Comparison of ENCODE assay signal across 9 cellular contexts in the genomic region with DNA sequence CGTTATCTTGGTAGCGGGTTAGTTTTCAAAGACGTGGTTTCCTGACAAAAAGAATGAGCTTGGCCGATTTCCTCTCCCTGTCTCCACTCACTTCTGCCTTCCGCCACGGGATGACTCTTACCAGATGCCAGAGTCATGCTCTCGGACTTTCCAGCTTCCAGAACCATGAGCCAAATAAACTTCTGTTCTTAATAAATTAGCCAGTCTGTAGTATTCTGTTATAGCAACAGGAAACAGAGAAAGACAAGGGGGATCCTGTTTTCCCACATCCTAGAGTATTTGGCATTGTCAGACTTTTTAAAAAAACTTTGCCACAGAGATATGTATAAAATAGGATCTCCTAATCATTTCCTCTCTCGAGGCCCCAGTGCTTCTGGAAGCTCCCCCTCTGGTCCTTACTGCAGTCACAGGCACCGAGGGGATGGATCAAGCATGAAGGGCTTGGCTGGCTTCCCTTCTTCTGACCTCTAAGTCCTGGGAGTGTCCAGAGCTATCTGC.
DNase-seq lines count a peak whose midpoint lies in the region; ATAC-seq and TF ChIP-seq lines count a peak whose summit lies in the region.
"Had no signal": no experiment of that assay in that cellular context is flagged by ENCODE, and none has a peak within 500 bp of the region (broad histone marks: within the 10 kb centered on the region; RNA-seq: fewer than 3 reads in every experiment).

No MANE protein-coding gene starts in this region.

- H3K4me1 ChIP-seq in left lung (peaks cover 24 to 76% of the 10 kb centered on the region in 2 donors), spleen (peaks cover 33 to 95% (median 67%) of the 10 kb centered on the region in 6 donors)

- ATAC-seq in left lung (no peak), HG03108 (IDR thresholded peaks at IDR 0.05; ENCODE audit: unreplicated experiment) (no peak)

- TF ChIP-seq POLR2A in spleen (IDR thresholded peaks at IDR 0.05): no peak

- H3K36me3 ChIP-seq in left lung: peaks cover 0 to 3% of the 10 kb centered on the region in 2 donors
- peaks cover 0 to 13% (median 0%) of the 10 kb centered on the region in 6 donors for H3K36me3 ChIP-seq in spleen

- TF ChIP-seq CTCF in left lung (IDR thresholded peaks at IDR 0.05) (no peak), spleen (IDR thresholded peaks at IDR 0.05 in 8 of 11, conservative IDR thresholded peaks at IDR 0.05 in 3 of 11) (no peak)

- WGBS in spleen, 5 donors: 24 to 43% (median 25%) methylated on average over 9 of the region's 9 CpGs

- peak; percentile 57 for DNase-seq in HCEC 1CT
- DNase-seq in dermis microvascular lymphatic vessel endothelial cell (ENCODE audit: low read depth in 2 of 2): peak; percentile 92 to 98
- no peak for DNase-seq in left lung
- DNase-seq in spleen: no peak
- DNase-seq in OCI-M2 (lab: John Stamatoyannopoulos, UW; ENCODE audit: unreplicated experiment): no peak
- no peak for DNase-seq in GM19240 (ENCODE audit: insufficient read length, low spot score)
- DNase-seq in NOMO-1 treated with DMSO at 0.1 percent for 48 hours (lab: John Stamatoyannopoulos, UW; ENCODE audit: unreplicated experiment): no peak
- DNase-seq: DMS153 had no signal

- intact Hi-C loops in left lung (cut with DNase I): no loop called here
- intact Hi-C loops in spleen (cut with DNase I; ENCODE audit: low total_unique reads): no loop called here

- H3K27me3 ChIP-seq in left lung: no peaks in the 10 kb centered on the region
- H3K27me3 ChIP-seq in spleen (replicated peaks in 1 of 7): no peaks in the 10 kb centered on the region

- H3K4me3 ChIP-seq in left lung: no peak overlapping the region
- H3K4me3 ChIP-seq in spleen: no peak overlapping the region

- H3K9me3 ChIP-seq in left lung (no peaks in the 10 kb centered on the region), spleen (no peaks in the 10 kb centered on the region)

- H3K27ac ChIP-seq in left lung (peak overlapping the region; percentile 40 to 77), spleen (peak overlapping the region in 7 of 8 donors; percentile 33 to 83 (median 68))

Comparison
In these comparisons a context has a peak if more than half of its experiments do, and no peak if none do; other contexts are left out.
1. DNase-seq: peak in HCEC 1CT (single experiment) and dermis microvascular lymphatic vessel endothelial cell (2 of 2); none in left lung (0 of 2), spleen (single experiment), OCI-M2 (single experiment), GM19240 (single experiment) and NOMO-1 treated with DMSO at 0.1 percent for 48 hours (single experiment).